In genomic region chr12:77231548-77231947, GRCh38 we compare ENCODE assay signal across 12 cellular contexts.
DNase-seq lines count a peak whose midpoint lies in the region; ATAC-seq, FAIRE-seq and TF ChIP-seq lines count a peak whose summit lies in the region.
"Had no signal": no experiment of that assay in that cellular context is flagged by ENCODE, and none has a peak within 500 bp of the region (broad histone marks: within the 10 kb centered on the region; RNA-seq: fewer than 3 reads in every experiment).

No MANE protein-coding gene starts in this region.

- peak; percentile 73 for DNase-seq in M059J (ENCODE audit: low read depth)
- DNase-seq in astrocyte of the cerebellum (ENCODE audit: low read depth): peak; percentile 67
- DNase-seq in thyroid gland: peak; percentile 34 to 46
- no peak for DNase-seq in stimulated activated CD4-positive, alpha-beta T cell treated with anti-CD3 and anti-CD28 coated beads, Interleukin-4, amount 100 ng/mL, for 1 hour
- DNase-seq in natural killer cell treated with Interleukin-12 subunit alpha and Interleukin-12 subunit beta and Interleukin-15 and Interleukin-18, amount 100 ng/mL, for 72 hours (ENCODE audit: low spot score): no peak
- DNase-seq in NCI-H2196 (lab: John Stamatoyannopoulos, UW; ENCODE audit: unreplicated experiment): no peak
- DNase-seq: activated T-cell treated with anti-CD3 and anti-CD28 coated beads for 4 hours; naive thymus-derived CD8-positive, alpha-beta T cell had no signal

- TF ChIP-seq CTCF in astrocyte of the cerebellum (IDR thresholded peaks at IDR 0.05; ENCODE audit: low read depth, low read length, missing control alignments) (no peak), thyroid gland (IDR thresholded peaks at IDR 0.05) (no peak)

- peak overlapping the region in 1 of 3 donors; percentile 39 for H3K27ac ChIP-seq in thyroid gland
- H3K27ac ChIP-seq: KMS-11 had no signal

- H3K27me3 ChIP-seq in thyroid gland: no peaks in the 10 kb centered on the region

- no peaks in the 10 kb centered on the region for H3K9me3 ChIP-seq in thyroid gland

- no peak overlapping the region for H3K4me3 ChIP-seq in astrocyte of the cerebellum (ENCODE audit: low read depth, low read length)
- H3K4me3 ChIP-seq in thyroid gland (replicated peaks in 1 of 3): no peak overlapping the region

- H3K36me3 Mint-ChIP-seq in natural killer cell treated with Interleukin-12 subunit alpha and Interleukin-12 subunit beta and Interleukin-15 and Interleukin-18, amount 100 ng/mL, for 72 hours: no peaks in the 10 kb centered on the region
- H3K36me3 Mint-ChIP-seq: naive thymus-derived CD8-positive, alpha-beta T cell had no signal

- no peak for ATAC-seq in natural killer cell treated with Interleukin-12 subunit alpha and Interleukin-12 subunit beta and Interleukin-15 and Interleukin-18, amount 100 ng/mL, for 72 hours
- no peak for ATAC-seq in GM18861 (IDR thresholded peaks at IDR 0.05; ENCODE audit: unreplicated experiment)
- ATAC-seq: naive thymus-derived CD8-positive, alpha-beta T cell had no signal

- no peaks in the 10 kb centered on the region for H3K36me3 ChIP-seq in thyroid gland

- H3K9me3 Mint-ChIP-seq in natural killer cell treated with Interleukin-12 subunit alpha and Interleukin-12 subunit beta and Interleukin-15 and Interleukin-18, amount 100 ng/mL, for 72 hours: peaks cover 3% of the 10 kb centered on the region

- no peak overlapping the region for H3K4me3 Mint-ChIP-seq in natural killer cell treated with Interleukin-12 subunit alpha and Interleukin-12 subunit beta and Interleukin-15 and Interleukin-18, amount 100 ng/mL, for 72 hours
- H3K4me3 Mint-ChIP-seq: naive thymus-derived CD8-positive, alpha-beta T cell had no signal

- no peaks in the 10 kb centered on the region for H3K4me1 Mint-ChIP-seq in natural killer cell treated with Interleukin-12 subunit alpha and Interleukin-12 subunit beta and Interleukin-15 and Interleukin-18, amount 100 ng/mL, for 72 hours (ENCODE audit: low read depth in 2 of 2)
- H3K4me1 Mint-ChIP-seq: naive thymus-derived CD8-positive, alpha-beta T cell had no signal

- no peak overlapping the region for H3K27ac Mint-ChIP-seq in natural killer cell treated with Interleukin-12 subunit alpha and Interleukin-12 subunit beta and Interleukin-15 and Interleukin-18, amount 100 ng/mL, for 72 hours
- H3K27ac Mint-ChIP-seq: naive thymus-derived CD8-positive, alpha-beta T cell had no signal

- peaks cover 3 to 14% of the 10 kb centered on the region in 2 donors for H3K4me1 ChIP-seq in thyroid gland

- in situ Hi-C loops in astrocyte of the cerebellum (cut with HindIII; ENCODE audit: low sequenced_read_pairs): no loop called here

- TF ChIP-seq POLR2A in thyroid gland (IDR thresholded peaks at IDR 0.05): no peak

- peak; percentile 82 for FAIRE-seq in islet of Langerhans (lab: Jason Lieb, UNC)
- FAIRE-seq: GM12892 had no signal

- 43 to 55% methylated on average over 6 of the region's 6 CpGs for WGBS in thyroid gland, 2 donors

- no peaks in the 10 kb centered on the region for H3K27me3 Mint-ChIP-seq in natural killer cell treated with Interleukin-12 subunit alpha and Interleukin-12 subunit beta and Interleukin-15 and Interleukin-18, amount 100 ng/mL, for 72 hours

- intact Hi-C loops in thyroid gland (cut with DNase I): no loop called here

Comparison
In these comparisons a context has a peak if more than half of its experiments do, and no peak if none do; other contexts are left out.
1. DNase-seq: peak in M059J (single experiment), astrocyte of the cerebellum (single experiment) and thyroid gland (2 of 2); none in stimulated activated CD4-positive, alpha-beta T cell treated with anti-CD3 and anti-CD28 coated beads, Interleukin-4, amount 100 ng/mL, for 1 hour (single experiment), natural killer cell treated with Interleukin-12 subunit alpha and Interleukin-12 subunit beta and Interleukin-15 and Interleukin-18, amount 100 ng/mL, for 72 hours (single experiment) and NCI-H2196 (single experiment).